ENCODE assay signal across 1 cellular context in the genomic region with DNA sequence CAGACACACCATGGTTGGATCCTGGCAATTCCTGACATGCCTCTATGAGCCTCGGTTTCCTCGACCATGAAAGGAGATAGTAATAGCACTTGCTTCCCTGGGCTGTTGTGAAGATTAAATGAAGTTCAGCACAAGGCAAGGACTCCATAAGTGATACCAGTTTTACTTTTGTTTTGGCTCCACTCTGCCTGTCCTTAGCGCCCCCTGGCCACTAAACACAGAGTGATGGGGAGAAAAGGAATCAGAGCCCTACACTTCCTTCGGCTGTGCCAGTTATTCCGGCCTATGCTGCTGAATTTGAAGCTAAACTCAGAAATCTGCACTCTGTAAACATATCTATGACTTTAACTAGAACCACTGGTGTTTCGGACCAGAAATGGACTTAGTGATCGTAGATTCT.
TF ChIP-seq lines count a peak whose summit lies in the region.

No MANE protein-coding gene starts in this region.

TF ChIP-seq in GM12878, 131 proteins besides CTCF, POLR2A, EP300 and RAD21 (continued from another document):
- no peak for TF ChIP-seq ATF7 (IDR thresholded peaks at IDR 0.05; ENCODE audit: low read depth)
- TF ChIP-seq, protein P1, sequence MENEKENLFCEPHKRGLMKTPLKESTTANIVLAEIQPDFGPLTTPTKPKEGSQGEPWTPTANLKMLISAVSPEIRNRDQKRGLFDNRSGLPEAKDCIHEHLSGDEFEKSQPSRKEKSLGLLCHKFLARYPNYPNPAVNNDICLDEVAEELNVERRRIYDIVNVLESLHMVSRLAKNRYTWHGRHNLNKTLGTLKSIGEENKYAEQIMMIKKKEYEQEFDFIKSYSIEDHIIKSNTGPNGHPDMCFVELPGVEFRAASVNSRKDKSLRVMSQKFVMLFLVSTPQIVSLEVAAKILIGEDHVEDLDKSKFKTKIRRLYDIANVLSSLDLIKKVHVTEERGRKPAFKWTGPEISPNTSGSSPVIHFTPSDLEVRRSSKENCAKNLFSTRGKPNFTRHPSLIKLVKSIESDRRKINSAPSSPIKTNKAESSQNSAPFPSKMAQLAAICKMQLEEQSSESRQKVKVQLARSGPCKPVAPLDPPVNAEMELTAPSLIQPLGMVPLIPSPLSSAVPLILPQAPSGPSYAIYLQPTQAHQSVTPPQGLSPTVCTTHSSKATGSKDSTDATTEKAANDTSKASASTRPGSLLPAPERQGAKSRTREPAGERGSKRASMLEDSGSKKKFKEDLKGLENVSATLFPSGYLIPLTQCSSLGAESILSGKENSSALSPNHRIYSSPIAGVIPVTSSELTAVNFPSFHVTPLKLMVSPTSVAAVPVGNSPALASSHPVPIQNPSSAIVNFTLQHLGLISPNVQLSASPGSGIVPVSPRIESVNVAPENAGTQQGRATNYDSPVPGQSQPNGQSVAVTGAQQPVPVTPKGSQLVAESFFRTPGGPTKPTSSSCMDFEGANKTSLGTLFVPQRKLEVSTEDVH (IDR thresholded peaks at IDR 0.05; ENCODE audit: low read depth, partially characterized antibody): no peak
- no peak for TF ChIP-seq SMC3 (IDR thresholded peaks at IDR 0.05; ENCODE audit: borderline replicate concordance, low read length)
- TF ChIP-seq NR2C1 (IDR thresholded peaks at IDR 0.05): no peak
TF ChIP-seq in GM12878: peak in this region for 0.
